ENCODE assay signal across 18 cellular contexts in the genomic region with DNA sequence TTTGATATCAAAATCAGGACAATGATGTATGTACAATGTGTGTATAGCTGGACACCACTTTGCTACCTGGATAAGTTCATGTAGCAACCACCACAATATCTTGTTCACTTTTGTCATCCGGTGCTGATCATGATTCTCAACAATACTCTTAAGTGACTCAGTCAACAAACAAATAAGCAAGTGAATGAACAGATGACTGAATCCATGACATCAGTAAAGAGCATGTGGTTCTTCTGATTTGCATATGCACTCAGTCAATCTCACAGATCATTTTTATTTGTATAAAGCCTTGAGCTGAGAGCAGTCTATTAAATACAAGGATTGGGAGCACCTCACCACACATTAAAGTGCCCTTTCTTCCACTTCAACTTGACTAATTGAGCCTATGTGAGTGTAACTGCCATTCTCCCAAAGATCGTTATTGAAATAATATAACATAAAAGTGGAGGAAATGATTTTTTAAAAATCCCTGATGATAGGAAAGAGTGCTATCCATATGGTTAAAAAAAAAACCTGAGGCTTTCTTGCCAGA.
DNase-seq lines count a peak whose midpoint lies in the region; ATAC-seq, FAIRE-seq and TF ChIP-seq lines count a peak whose summit lies in the region.
"Had no signal": no experiment of that assay in that cellular context is flagged by ENCODE, and none has a peak within 500 bp of the region (broad histone marks: within the 10 kb centered on the region; RNA-seq: fewer than 3 reads in every experiment).

No MANE protein-coding gene starts in this region.

- no peak overlapping the region for H2AFZ ChIP-seq in GM12878 (ENCODE audit: control insufficient read depth, low read depth, low read length)
- H2AFZ ChIP-seq: PC-9 had no signal

- TF ChIP-seq RAD21 in GM12878 (IDR thresholded peaks at IDR 0.05; ENCODE audit: insufficient read depth, low read depth, low read length): no peak

- no peak for TF ChIP-seq CTCF in GM12878 (IDR thresholded peaks at IDR 0.05 in 2 of 3, conservative IDR thresholded peaks at IDR 0.05 in 1 of 3; ENCODE audit: control insufficient read depth in 2 of 3, extremely low read depth in 1 of 3, insufficient read depth in 1 of 3, low read depth in 3 of 3, low read length in 3 of 3)

- no peak for DNase-seq in GM18507 (ENCODE audit: extremely low spot score, insufficient read length, low read depth)
- peak; percentile 9 for DNase-seq in NCI-H1694 (lab: John Stamatoyannopoulos, UW)
- DNase-seq in GM12878 (ENCODE audit: low read depth, low spot score): no peak
- no peak for DNase-seq in NCI-H748 treated with DMSO at 0.1 percent for 48 hours (lab: John Stamatoyannopoulos, UW)
- no peak for DNase-seq in stimulated activated CD4-positive, alpha-beta T cell treated with anti-CD3 and anti-CD28 coated beads, Interleukin-4, amount 100 ng/mL, for 24 hours
- DNase-seq: activated CD4-positive, alpha-beta T cell treated with anti-CD3 and anti-CD28 coated beads for 48 hours; activated CD8-positive, alpha-beta memory T cell treated with anti-CD3 and anti-CD28 coated beads, Interleukin-2, amount 50 U/mL, for 48 hours; activated gamma-delta T cell treated with Interleukin-2 at 50 U/mL for 16 hours; COR-L47; cortex of kidney; gastrocnemius medialis; SK-N-SH; stimulated activated naive B cell treated with anti-CD40 and anti-IgM and Interleukin-4, amounts not matched to agents 10 μg/mL and 1 μg/mL and 100 μg/mL, for 72 hours had no signal

- no peak for TF ChIP-seq POLR2A in GM12878 (IDR thresholded peaks at IDR 0.05; ENCODE audit: low read depth, low read length)

- no TSS peak for BruUV-seq in GM12878 (replicated peaks; lab: Mats Ljungman, UMichigan)

- H3K9me3 ChIP-seq in GM12878 (replicated peaks; ENCODE audit: control insufficient read depth, insufficient read depth, low read length): no peaks in the 10 kb centered on the region
- H3K9me3 ChIP-seq: gastrocnemius medialis, SK-N-SH, tibial nerve had no signal

- H3K9ac ChIP-seq in GM12878 (ENCODE audit: control insufficient read depth, insufficient read depth, low read length): no peak overlapping the region
- H3K9ac ChIP-seq: SK-N-SH had no signal

- H4K20me1 ChIP-seq in GM12878 (ENCODE audit: control insufficient read depth, insufficient read depth): no peaks in the 10 kb centered on the region

- intact Hi-C loops in GM12878 (cut with micrococcal nuclease; ENCODE audit: unreplicated experiment): no loop called here

- CTCF ChIA-PET in GM12878 (lab: Yijun Ruan, JAX): interaction anchor here (0.9 to 3.1 kb wide), 6 partner anchors 10 to 200 kb away, joined by 3 to 11 read pairs (median 5); no protein-coding TSS in a partner anchor

- H3K4me2 ChIP-seq in GM12878 (ENCODE audit: control insufficient read depth, insufficient read depth): no peak overlapping the region
- H3K4me2 ChIP-seq: PC-9, SK-N-SH had no signal

- SMC1A ChIA-PET in GM12878 (lab: Charles Lee; ENCODE audit: uncharacterized antibody, unreplicated experiment): interaction anchor here (0.7 to 16.6 kb wide), 7 partner anchors 8 to 39 kb away, joined by 3 to 220 read pairs (median 10); no protein-coding TSS in a partner anchor

- no peak overlapping the region for H3K27ac ChIP-seq in GM12878 (ENCODE audit: control insufficient read depth, insufficient read depth)
- H3K27ac ChIP-seq: gastrocnemius medialis, PC-9, tibial nerve had no signal

- FAIRE-seq in GM18507 (lab: Jason Lieb, UNC): peak; percentile 52
- FAIRE-seq in GM12878 (lab: Jason Lieb, UNC): no peak

- H3K27me3 ChIP-seq in GM12878 (replicated peaks in 1 of 2; ENCODE audit: control insufficient read depth in 2 of 2, insufficient read depth in 2 of 2, low read length in 1 of 2): no peaks in the 10 kb centered on the region
- H3K27me3 ChIP-seq: gastrocnemius medialis, tibial nerve had no signal

- RAD21 ChIA-PET in GM12878 (lab: Charles Lee; ENCODE audit: unreplicated experiment): interaction anchor here (0.7 to 16.4 kb wide), 4 partner anchors 23 to 307 kb away, joined by 3 to 362 read pairs (median 4); no protein-coding TSS in a partner anchor

- H3K36me3 ChIP-seq in GM12878 (ENCODE audit: control insufficient read depth in 2 of 2, insufficient read depth in 2 of 2, low read length in 1 of 2): no peaks in the 10 kb centered on the region
- H3K36me3 ChIP-seq: gastrocnemius medialis, tibial nerve had no signal

- no peak overlapping the region for H3K4me3 ChIP-seq in GM12878
- H3K4me3 ChIP-seq: gastrocnemius medialis, PC-9, tibial nerve had no signal

- H3K4me1 ChIP-seq in GM12878 (ENCODE audit: control insufficient read depth, insufficient read depth, low read length): no peaks in the 10 kb centered on the region
- H3K4me1 ChIP-seq: gastrocnemius medialis had no signal

- peak; percentile 43 for ATAC-seq in GM21619 (IDR thresholded peaks at IDR 0.05; ENCODE audit: unreplicated experiment)
- ATAC-seq in GM12878: peak; percentile 76
- no peak for ATAC-seq in GM21367 (IDR thresholded peaks at IDR 0.05; ENCODE audit: unreplicated experiment)
- no peak for ATAC-seq in HG02571 (IDR thresholded peaks at IDR 0.05; ENCODE audit: unreplicated experiment)
- ATAC-seq: gastrocnemius medialis; stimulated activated naive B cell treated with anti-CD40 and anti-IgM and Interleukin-4, amounts not matched to agents 10 μg/mL and 1 μg/mL and 100 μg/mL, for 72 hours had no signal

- POLR2A ChIA-PET in GM12878 (lab: Charles Lee): interaction anchor here (1.3 to 6.2 kb wide), 3 partner anchors 14 to 29 kb away, joined by 4 to 36 read pairs (median 17); no protein-coding TSS in a partner anchor

- H3K79me2 ChIP-seq in GM12878 (ENCODE audit: control insufficient read depth, insufficient read depth, low read length): no peaks in the 10 kb centered on the region

- 35% methylated on average over 2 of the region's 2 CpGs for WGBS in GM12878 (ENCODE audit: insufficient coverage, insufficient replicate concordance, low lambda C conversion rate, missing lambda C conversion rate)

- TF ChIP-seq EP300 in GM12878 (IDR thresholded peaks at IDR 0.05; ENCODE audit: borderline replicate concordance in 1 of 2, control insufficient read depth in 1 of 2, low read depth in 2 of 2, low read length in 2 of 2): no peak

- in situ Hi-C loops in GM12878 (cut with MboI): no loop called here

TF ChIP-seq in GM12878, 131 proteins besides CTCF, POLR2A, EP300 and RAD21 (continues in another document):
- TF ChIP-seq POU2F2 (IDR thresholded peaks at IDR 0.05; ENCODE audit: borderline replicate concordance, low read depth, low read length) (peak; percentile 29; the same call in 1 of the 3 replicates), DPF2 (IDR thresholded peaks at IDR 0.05) (peak; percentile 28; the same call in 1 of the 2 replicates), BHLHE40 (IDR thresholded peaks at IDR 0.05; ENCODE audit: borderline replicate concordance in 1 of 2, low read depth in 2 of 2, low read length in 1 of 2) (no peak), CREB1 (IDR thresholded peaks at IDR 0.05; ENCODE audit: low read depth) (no peak)
- TF ChIP-seq, protein P1, sequence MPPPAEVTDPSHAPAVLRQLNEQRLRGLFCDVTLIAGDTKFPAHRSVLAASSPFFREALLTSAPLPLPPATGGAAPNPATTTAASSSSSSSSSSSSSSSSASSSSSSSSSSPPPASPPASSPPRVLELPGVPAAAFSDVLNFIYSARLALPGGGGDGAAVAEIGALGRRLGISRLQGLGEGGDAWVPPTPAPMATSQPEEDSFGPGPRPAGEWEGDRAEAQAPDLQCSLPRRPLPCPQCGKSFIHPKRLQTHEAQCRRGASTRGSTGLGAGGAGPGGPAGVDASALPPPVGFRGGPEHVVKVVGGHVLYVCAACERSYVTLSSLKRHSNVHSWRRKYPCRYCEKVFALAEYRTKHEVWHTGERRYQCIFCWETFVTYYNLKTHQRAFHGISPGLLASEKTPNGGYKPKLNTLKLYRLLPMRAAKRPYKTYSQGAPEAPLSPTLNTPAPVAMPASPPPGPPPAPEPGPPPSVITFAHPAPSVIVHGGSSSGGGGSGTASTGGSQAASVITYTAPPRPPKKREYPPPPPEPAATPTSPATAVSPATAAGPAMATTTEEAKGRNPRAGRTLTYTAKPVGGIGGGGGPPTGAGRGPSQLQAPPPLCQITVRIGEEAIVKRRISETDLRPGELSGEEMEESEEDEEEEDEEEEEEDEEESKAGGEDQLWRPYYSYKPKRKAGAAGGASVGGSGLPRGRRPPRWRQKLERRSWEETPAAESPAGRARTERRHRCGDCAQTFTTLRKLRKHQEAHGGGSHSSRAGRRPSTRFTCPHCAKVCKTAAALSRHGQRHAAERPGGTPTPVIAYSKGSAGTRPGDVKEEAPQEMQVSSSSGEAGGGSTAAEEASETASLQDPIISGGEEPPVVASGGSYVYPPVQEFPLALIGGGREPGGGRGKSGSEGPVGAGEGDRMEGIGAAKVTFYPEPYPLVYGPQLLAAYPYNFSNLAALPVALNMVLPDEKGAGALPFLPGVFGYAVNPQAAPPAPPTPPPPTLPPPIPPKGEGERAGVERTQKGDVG (CRISPR knock-in tag; IDR thresholded peaks at IDR 0.05): no peak
- TF ChIP-seq, protein P2, sequence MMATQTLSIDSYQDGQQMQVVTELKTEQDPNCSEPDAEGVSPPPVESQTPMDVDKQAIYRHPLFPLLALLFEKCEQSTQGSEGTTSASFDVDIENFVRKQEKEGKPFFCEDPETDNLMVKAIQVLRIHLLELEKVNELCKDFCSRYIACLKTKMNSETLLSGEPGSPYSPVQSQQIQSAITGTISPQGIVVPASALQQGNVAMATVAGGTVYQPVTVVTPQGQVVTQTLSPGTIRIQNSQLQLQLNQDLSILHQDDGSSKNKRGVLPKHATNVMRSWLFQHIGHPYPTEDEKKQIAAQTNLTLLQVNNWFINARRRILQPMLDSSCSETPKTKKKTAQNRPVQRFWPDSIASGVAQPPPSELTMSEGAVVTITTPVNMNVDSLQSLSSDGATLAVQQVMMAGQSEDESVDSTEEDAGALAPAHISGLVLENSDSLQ (IDR thresholded peaks at IDR 0.05): peak; percentile 62

Comparison
In these comparisons a context has a peak if more than half of its experiments do, and no peak if none do; other contexts are left out.
1. ATAC-seq: peak in GM21619 (single experiment) and GM12878 (single experiment); none in GM21367 (single experiment) and HG02571 (single experiment).